Comparison of ENCODE assay signal across 8 cellular contexts in the genomic region with DNA sequence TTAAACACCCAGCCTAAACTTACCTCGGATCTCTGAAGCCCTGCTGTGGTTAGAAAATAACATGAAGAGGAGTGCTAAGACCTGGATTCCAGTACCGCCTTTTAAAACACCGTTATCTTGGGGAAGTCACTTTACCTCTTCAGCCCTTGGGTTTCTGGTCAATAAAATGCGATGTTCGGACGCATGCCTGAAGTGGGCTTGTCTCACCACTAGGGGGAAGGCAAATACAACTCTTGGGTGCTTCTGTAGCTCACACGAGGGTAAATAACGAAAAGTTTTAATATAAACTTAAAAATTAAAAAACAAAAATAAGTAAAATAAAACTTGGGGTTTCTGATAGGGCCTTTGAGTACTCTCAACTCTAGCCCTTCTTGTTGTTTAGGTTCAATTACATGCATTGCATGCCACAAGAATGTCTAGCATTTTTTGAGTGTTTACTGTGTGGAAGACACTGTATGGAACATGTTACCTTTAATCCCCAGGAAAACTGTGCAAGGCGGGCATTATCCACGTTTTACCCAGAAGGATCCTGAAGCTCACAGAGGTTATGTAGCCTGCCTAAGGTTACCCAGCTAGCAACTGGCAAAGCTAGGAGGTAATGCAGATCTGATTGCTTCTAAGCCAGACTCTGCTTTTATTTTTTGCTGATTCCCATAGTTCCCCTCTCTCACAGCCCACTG.
DNase-seq lines count a peak whose midpoint lies in the region; ATAC-seq and TF ChIP-seq lines count a peak whose summit lies in the region.

No MANE protein-coding gene starts in this region.

- TF ChIP-seq CTCF in AG10803 (conservative IDR thresholded peaks at IDR 0.05; ENCODE audit: low read length), result peak; percentile 93

- ATAC-seq in GM18870 (IDR thresholded peaks at IDR 0.05; ENCODE audit: unreplicated experiment) (peak; percentile 79), HG03066 (IDR thresholded peaks at IDR 0.05; ENCODE audit: low read depth, unreplicated experiment) (peak; percentile 96), left colon (peak; percentile 86)

- H3K4me3 ChIP-seq in AG10803 (ENCODE audit: low read length), result no peak overlapping the region

- intact Hi-C loops in left colon (cut with DNase I, micrococcal nuclease), result loop anchor here in 1 of 2 donors (10.0 kb wide), 1 partner anchor 598 kb away; no protein-coding TSS in a partner anchor

- DNase-seq in AG10803 (ENCODE audit: low read depth) (peak; percentile 62), NCI-H2171 (lab: John Stamatoyannopoulos, UW) (peak; percentile 49), cerebellar cortex (ENCODE audit: low spot score) (peak; percentile 75), left colon (peak; percentile 26 to 44)
- DNase-seq in activated CD4-positive, CD25-positive, alpha-beta regulatory T cell treated with anti-CD3 and anti-CD28 coated beads, Interleukin-2, amount 50 U/mL, for 16 hours (ENCODE audit: low read depth, low spot score), result peak; percentile 10
- DNase-seq in stimulated activated CD4-positive, alpha-beta T cell treated with anti-CD3 and anti-CD28 coated beads, Interleukin-4, amount 100 ng/mL, for 1 hour, result peak; percentile 40

Comparison
In these comparisons a context has a peak if more than half of its experiments do, and no peak if none do; other contexts are left out.
1. DNase-seq: peak in every context shown above with its lines; median percentile 75 in cerebellar cortex; 62 in AG10803; 49 in NCI-H2171; 40 in stimulated activated CD4-positive, alpha-beta T cell treated with anti-CD3 and anti-CD28 coated beads, Interleukin-4, amount 100 ng/mL, for 1 hour; 35 in left colon; 10 in activated CD4-positive, CD25-positive, alpha-beta regulatory T cell treated with anti-CD3 and anti-CD28 coated beads, Interleukin-2, amount 50 U/mL, for 16 hours.